ENCODE assay signal across 8 cellular contexts in the genomic region with DNA sequence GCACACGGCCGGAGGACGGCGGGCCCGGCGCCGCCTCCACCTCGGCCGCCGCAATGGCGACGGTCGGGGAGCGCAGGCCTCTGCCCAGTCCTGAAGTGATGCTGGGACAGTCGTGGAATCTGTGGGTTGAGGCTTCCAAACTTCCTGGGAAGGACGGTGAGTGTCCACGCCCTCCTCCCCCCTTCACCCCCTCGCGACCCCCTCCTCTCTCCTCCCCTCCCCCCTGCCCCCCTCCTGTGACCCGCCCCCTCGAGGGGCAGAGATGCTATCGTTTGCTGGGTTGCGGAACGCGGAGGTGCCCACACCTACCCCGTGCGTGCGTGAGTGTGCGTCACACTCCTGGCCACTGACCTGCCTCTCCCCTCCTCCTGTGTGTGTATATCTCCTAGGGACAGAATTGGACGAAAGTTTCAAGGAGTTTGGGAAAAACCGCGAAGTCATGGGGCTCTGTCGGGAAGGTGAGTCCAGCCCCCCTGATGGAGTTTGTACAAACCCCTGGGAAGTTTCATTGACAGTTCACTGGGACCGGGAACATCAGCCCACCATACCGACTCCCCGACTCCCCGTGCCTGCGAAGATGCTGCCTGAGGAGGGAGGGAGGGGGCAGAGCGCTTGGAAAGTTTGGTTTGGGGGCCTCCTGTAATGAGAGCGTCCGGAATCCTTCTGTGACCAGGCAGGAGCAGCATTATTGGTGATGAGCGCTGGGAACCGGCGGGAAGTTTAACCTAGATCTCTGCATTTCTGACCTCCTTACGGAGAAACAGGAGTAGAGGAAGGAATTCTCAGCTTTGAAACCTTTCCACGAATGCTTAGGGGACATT. TPM values are rescaled to one million over a fixed set of nuclear protein-coding genes. Genes with fewer than 3 reads are reported as not detected.
DNase-seq lines count a peak whose midpoint lies in the region; ATAC-seq and TF ChIP-seq lines count a peak whose summit lies in the region.

No MANE protein-coding gene starts in this region.

- H3K4me3 ChIP-seq in AG04449 (ENCODE audit: low read depth, low read length) (peak overlapping the region; percentile 72), mucosa of descending colon (peak overlapping the region; percentile 46)

- H3K9me3 ChIP-seq in mucosa of descending colon, result no peaks in the 10 kb centered on the region

- H3K27me3 Mint-ChIP-seq in IgD-negative memory B cell, result no peaks in the 10 kb centered on the region
- no peaks in the 10 kb centered on the region for H3K27me3 Mint-ChIP-seq in activated CD4-positive, alpha-beta memory T cell treated with anti-CD3 and anti-CD28 coated beads for 36 hours
- H3K27me3 Mint-ChIP-seq in effector memory CD8-positive, alpha-beta T cell, result no peaks in the 10 kb centered on the region

- CTCF ChIA-PET in AG04449 (lab: Yijun Ruan, JAX), result interaction anchor here (0.9 to 1.8 kb wide), 2 partner anchors 18 to 563 kb away, joined by 3 to 4 read pairs; no protein-coding TSS in a partner anchor
- CTCF ChIA-PET in activated CD4-positive, alpha-beta memory T cell treated with anti-CD3 and anti-CD28 coated beads for 36 hours (lab: Charles Lee), result no interaction called here

- DNase-seq in AG04449 (ENCODE audit: low read depth, low spot score), result no peak
- DNase-seq in activated CD4-positive, alpha-beta memory T cell treated with anti-CD3 and anti-CD28 coated beads for 36 hours, result peak; percentile 67
- peak; percentile 3 to 42 (median 33) for DNase-seq in effector memory CD8-positive, alpha-beta T cell
- DNase-seq in mucosa of descending colon, result peak; percentile 70 to 86 (median 76)
- DNase-seq in stimulated activated CD8-positive, alpha-beta memory T cell treated with anti-CD3 and anti-CD28 coated beads, Interleukin-4, amount 100 ng/mL, for 24 hours (ENCODE audit: low read depth), result peak; percentile 21
- no peak for DNase-seq in hippocampal formation (lab: John Stamatoyannopoulos, UW)

- intact Hi-C loops in activated CD4-positive, alpha-beta memory T cell treated with anti-CD3 and anti-CD28 coated beads for 36 hours (cut with micrococcal nuclease), result loop anchor here (2.0 to 5.0 kb wide), 3 partner anchors 20 to 110 kb away; partner anchors contain the start of gene PSMD6
- intact Hi-C loops in mucosa of descending colon (cut with DNase I, micrococcal nuclease), result no loop called here

- H3K4me1 Mint-ChIP-seq in IgD-negative memory B cell, result peaks cover 20 to 34% (median 27%) of the 10 kb centered on the region in 3 donors
- H3K4me1 Mint-ChIP-seq in activated CD4-positive, alpha-beta memory T cell treated with anti-CD3 and anti-CD28 coated beads for 36 hours (ENCODE audit: low read depth), result peaks cover 50% of the 10 kb centered on the region
- peaks cover 20 to 41% of the 10 kb centered on the region in 2 donors for H3K4me1 Mint-ChIP-seq in effector memory CD8-positive, alpha-beta T cell (ENCODE audit: low read depth in 2 of 2)

- no peaks in the 10 kb centered on the region for H3K36me3 ChIP-seq in mucosa of descending colon (ENCODE audit: low read depth)

- H3K27ac Mint-ChIP-seq in IgD-negative memory B cell, result peak overlapping the region; percentile 50 to 87 (median 79)
- peak overlapping the region; percentile 90 for H3K27ac Mint-ChIP-seq in activated CD4-positive, alpha-beta memory T cell treated with anti-CD3 and anti-CD28 coated beads for 36 hours
- H3K27ac Mint-ChIP-seq in effector memory CD8-positive, alpha-beta T cell, result peak overlapping the region; percentile 89 to 93

- peak overlapping the region; percentile 82 to 97 (median 92) for H3K4me3 Mint-ChIP-seq in IgD-negative memory B cell
- H3K4me3 Mint-ChIP-seq in activated CD4-positive, alpha-beta memory T cell treated with anti-CD3 and anti-CD28 coated beads for 36 hours, result peak overlapping the region; percentile 87
- H3K4me3 Mint-ChIP-seq in effector memory CD8-positive, alpha-beta T cell, result peak overlapping the region; percentile 87 to 90

- TF ChIP-seq CTCF in AG04449 (IDR thresholded peaks at IDR 0.05; ENCODE audit: insufficient read depth, low read length, missing control alignments), result no peak
- no peak for TF ChIP-seq CTCF in mucosa of descending colon (IDR thresholded peaks at IDR 0.05)

- peaks cover 21% of the 10 kb centered on the region for H3K4me1 ChIP-seq in mucosa of descending colon (ENCODE audit: low read depth)

- POLR2A ChIA-PET in AG04449 (lab: Yijun Ruan, JAX), result interaction anchor here (0.6 to 1.4 kb wide), 7 partner anchors 15 to 331 kb away, joined by 3 to 7 read pairs (median 4); partner anchors contain the start of genes ATXN7 and THOC7
- POLR2A ChIA-PET in activated CD4-positive, alpha-beta memory T cell treated with anti-CD3 and anti-CD28 coated beads for 36 hours (lab: Charles Lee), result interaction anchor here (0.6 to 1.8 kb wide), 4 partner anchors 40 to 66 kb away, joined by 3 to 10 read pairs (median 4); partner anchors contain the start of genes ATXN7 and THOC7

- H3K9me3 Mint-ChIP-seq in IgD-negative memory B cell, result no peaks in the 10 kb centered on the region
- no peaks in the 10 kb centered on the region for H3K9me3 Mint-ChIP-seq in activated CD4-positive, alpha-beta memory T cell treated with anti-CD3 and anti-CD28 coated beads for 36 hours
- no peaks in the 10 kb centered on the region for H3K9me3 Mint-ChIP-seq in effector memory CD8-positive, alpha-beta T cell

- H3K36me3 Mint-ChIP-seq in IgD-negative memory B cell, result peaks cover 2% of the 10 kb centered on the region
- H3K36me3 Mint-ChIP-seq in activated CD4-positive, alpha-beta memory T cell treated with anti-CD3 and anti-CD28 coated beads for 36 hours, result peaks cover 30% of the 10 kb centered on the region
- H3K36me3 Mint-ChIP-seq in effector memory CD8-positive, alpha-beta T cell (ENCODE audit: insufficient read depth), result peaks cover 37% of the 10 kb centered on the region

- ATAC-seq in GM19438 (IDR thresholded peaks at IDR 0.05; ENCODE audit: low read depth, unreplicated experiment), result peak; percentile 13
- peak; percentile 30 for ATAC-seq in effector memory CD8-positive, alpha-beta T cell (replicated peaks)
- peak; percentile 58 for ATAC-seq in mucosa of descending colon

RNA-seq across cellular contexts. Expression of gene SCAANT1, which starts 0.8 kb away (rescaled TPM):
- not detected for polyA plus RNA-seq in IgD-negative memory B cell
- not detected for total RNA-seq in activated CD4-positive, alpha-beta memory T cell treated with anti-CD3 and anti-CD28 coated beads for 36 hours
- total RNA-seq in mucosa of descending colon, result not detected

RNA-seq across cellular contexts. Expression of gene ATXN7, which starts 49.3 kb away (rescaled TPM):
- polyA plus RNA-seq in IgD-negative memory B cell, result 2.1 TPM
- 10 to 100 TPM; 26.3 to 29.4 TPM for total RNA-seq in activated CD4-positive, alpha-beta memory T cell treated with anti-CD3 and anti-CD28 coated beads for 36 hours
- 10 to 100 TPM; 41.2 to 57.4 (median 41.5) TPM for total RNA-seq in mucosa of descending colon

RNA-seq across cellular contexts. Expression of gene THOC7, which starts 49.4 kb away (rescaled TPM):
- polyA plus RNA-seq in IgD-negative memory B cell, result 67.4 TPM
- 10 to 100 TPM; 85.2 to 88.9 TPM for total RNA-seq in activated CD4-positive, alpha-beta memory T cell treated with anti-CD3 and anti-CD28 coated beads for 36 hours
- 10 to 100 TPM; 47.9 to 63.7 (median 57.3) TPM for total RNA-seq in mucosa of descending colon

Comparison
In these comparisons a context has a peak if more than half of its experiments do, and no peak if none do; other contexts are left out.
1. DNase-seq: peak in activated CD4-positive, alpha-beta memory T cell treated with anti-CD3 and anti-CD28 coated beads for 36 hours (single experiment), effector memory CD8-positive, alpha-beta T cell (3 of 3), mucosa of descending colon (3 of 3) and stimulated activated CD8-positive, alpha-beta memory T cell treated with anti-CD3 and anti-CD28 coated beads, Interleukin-4, amount 100 ng/mL, for 24 hours (single experiment); none in AG04449 (single experiment) and hippocampal formation (0 of 2).
2. Peak in every context shown above with its lines, with median percentiles within 50 percentile points of each other: ATAC-seq, H3K27ac Mint-ChIP-seq and H3K4me3 Mint-ChIP-seq.